ENCODE assay signal across 17 cellular contexts in the genomic region with DNA sequence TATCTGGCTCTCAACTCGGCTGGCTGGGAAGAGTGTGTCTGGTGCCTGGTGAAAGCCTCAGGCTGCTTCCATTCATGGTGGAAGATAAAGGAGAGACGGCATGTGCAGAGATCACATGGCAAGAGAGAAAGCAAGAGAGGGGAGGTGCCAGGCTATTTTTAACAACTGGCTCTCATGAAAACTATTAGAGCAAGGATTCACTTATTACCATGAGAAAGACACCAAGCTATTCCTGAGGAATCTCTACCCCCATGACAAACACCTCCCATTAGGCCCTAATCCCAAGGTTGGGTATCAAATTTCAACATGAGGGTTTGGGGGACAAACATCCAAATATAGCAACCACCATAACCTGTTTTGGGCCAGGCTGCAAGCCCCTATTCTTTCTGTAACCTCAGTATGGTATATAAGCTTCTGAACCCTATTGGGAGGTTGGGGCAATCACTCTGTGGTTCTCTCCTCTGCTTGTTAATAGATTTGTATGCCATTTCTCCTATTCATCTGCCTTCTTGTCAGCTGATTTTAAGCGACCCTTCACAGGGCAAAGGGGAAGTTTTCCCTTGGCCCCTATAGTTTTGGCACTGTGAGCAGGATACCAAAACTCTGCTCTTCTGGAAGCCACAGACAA.
"Had no signal": no experiment of that assay in that cellular context is flagged by ENCODE, and none has a peak within 500 bp of the region (broad histone marks: within the 10 kb centered on the region; RNA-seq: fewer than 3 reads in every experiment).

No MANE protein-coding gene starts in this region.

- H3K4me1 ChIP-seq: colonic mucosa, lower lobe of right lung, tibial nerve had no signal

- H3K27ac ChIP-seq: colonic mucosa, lower lobe of right lung, tibial nerve had no signal

- DNase-seq: activated B cell treated with CpG ODN at 0.5 μM for 24 hours; activated CD4-positive, alpha-beta T cell treated with anti-CD3 and anti-CD28 coated beads for 48 hours; activated CD8-positive, alpha-beta T cell treated with anti-CD3 and anti-CD28 coated beads for 36 hours; activated naive CD4-positive, alpha-beta T cell treated with anti-CD3 and anti-CD28 coated beads for 36 hours; activated T-cell treated with anti-CD3 and anti-CD28 coated beads, Interleukin-2, amount 50 U/mL, for 1 hour; anterior cingulate cortex; central memory CD4-positive, alpha-beta T cell; colonic mucosa; foreskin melanocyte; hypothalamus; left cardiac atrium; lower lobe of right lung; stimulated activated naive CD8-positive, alpha-beta T cell treated with anti-CD3 and anti-CD28 coated beads, Interleukin-15, Interleukin-2, amounts not matched to agents 100 U/mL and 50 U/mL, for 24 hours; substantia nigra had no signal

- H3K4me3 Mint-ChIP-seq: activated B cell treated with CpG ODN at 0.5 μM for 24 hours; activated CD8-positive, alpha-beta T cell treated with anti-CD3 and anti-CD28 coated beads for 36 hours; activated naive CD4-positive, alpha-beta T cell treated with anti-CD3 and anti-CD28 coated beads for 36 hours; brain; neural crest cell had no signal

- H3K27ac Mint-ChIP-seq: activated B cell treated with CpG ODN at 0.5 μM for 24 hours; activated CD8-positive, alpha-beta T cell treated with anti-CD3 and anti-CD28 coated beads for 36 hours; activated naive CD4-positive, alpha-beta T cell treated with anti-CD3 and anti-CD28 coated beads for 36 hours had no signal

- H3K4me1 Mint-ChIP-seq: activated B cell treated with CpG ODN at 0.5 μM for 24 hours had no signal

- ATAC-seq: activated CD8-positive, alpha-beta T cell treated with anti-CD3 and anti-CD28 coated beads for 36 hours; left cardiac atrium; lower lobe of right lung; stimulated activated naive CD8-positive, alpha-beta T cell treated with anti-CD3 and anti-CD28 coated beads, Interleukin-15, Interleukin-2, amounts not matched to agents 100 U/mL and 50 U/mL, for 24 hours had no signal

- H3K9me3 ChIP-seq: colonic mucosa had no signal

- H3K27me3 ChIP-seq: colonic mucosa, tibial nerve had no signal

- H3K36me3 ChIP-seq: colonic mucosa, lower lobe of right lung had no signal

- H3K4me3 ChIP-seq: colonic mucosa, lower lobe of right lung, tibial nerve had no signal

- H3K27me3 Mint-ChIP-seq: activated B cell treated with CpG ODN at 0.5 μM for 24 hours; activated CD8-positive, alpha-beta T cell treated with anti-CD3 and anti-CD28 coated beads for 36 hours; brain had no signal
